ENCODE assay signal across 15 cellular contexts in the genomic region with DNA sequence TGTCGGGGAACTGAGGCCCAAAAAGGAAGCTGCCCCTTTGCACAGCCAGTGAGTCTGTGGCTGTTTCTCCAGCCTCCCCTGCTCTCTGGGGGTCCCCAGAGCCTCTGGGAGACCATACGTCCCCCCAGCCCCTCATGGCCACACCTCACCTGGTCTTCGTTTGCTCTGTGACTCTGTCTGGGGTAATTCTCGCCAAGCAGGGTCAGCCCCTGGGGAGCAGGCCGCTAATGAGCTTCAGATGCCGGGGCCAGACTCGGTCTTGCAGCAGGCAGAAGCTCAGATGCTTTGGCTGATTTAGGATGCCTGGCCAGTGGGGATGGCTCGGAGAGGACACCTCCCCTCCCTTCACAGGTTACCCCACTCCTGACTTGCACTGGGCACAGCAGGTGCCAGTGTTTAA. TPM values are rescaled to one million over a fixed set of nuclear protein-coding genes. Genes with fewer than 3 reads are reported as not detected.
"Had no signal": no experiment of that assay in that cellular context is flagged by ENCODE, and none has a peak within 500 bp of the region (broad histone marks: within the 10 kb centered on the region; RNA-seq: fewer than 3 reads in every experiment).

No MANE protein-coding gene starts in this region.

- H3K27ac Mint-ChIP-seq: activated naive CD4-positive, alpha-beta T cell treated with anti-CD3 and anti-CD28 coated beads, Interleukin-2, amount 50 U/mL, for 24 hours; dendritic cell treated with granulocyte-macrophage colony-stimulating factor and Interleukin-4, amounts not matched to agents 40 ng/mL and 50 ng/mL, for 4 days; stimulated activated effector memory CD8-positive, alpha-beta T cell treated with anti-CD3 and anti-CD28 coated beads, Interleukin-12 subunit alpha, Interleukin-12 subunit beta, amount 100 ng/mL, for 72 hours had no signal

- ATAC-seq: stimulated activated effector memory CD8-positive, alpha-beta T cell treated with anti-CD3 and anti-CD28 coated beads, Interleukin-12 subunit alpha, Interleukin-12 subunit beta, amount 100 ng/mL, for 72 hours; upper lobe of right lung had no signal

- H3K4me3 Mint-ChIP-seq: activated naive CD4-positive, alpha-beta T cell treated with anti-CD3 and anti-CD28 coated beads, Interleukin-2, amount 50 U/mL, for 24 hours; dendritic cell treated with granulocyte-macrophage colony-stimulating factor and Interleukin-4, amounts not matched to agents 40 ng/mL and 50 ng/mL, for 4 days; stimulated activated effector memory CD8-positive, alpha-beta T cell treated with anti-CD3 and anti-CD28 coated beads, Interleukin-12 subunit alpha, Interleukin-12 subunit beta, amount 100 ng/mL, for 72 hours had no signal

- H3K36me3 Mint-ChIP-seq: activated naive CD4-positive, alpha-beta T cell treated with anti-CD3 and anti-CD28 coated beads, Interleukin-2, amount 50 U/mL, for 24 hours had no signal

- H3K27me3 Mint-ChIP-seq: activated naive CD4-positive, alpha-beta T cell treated with anti-CD3 and anti-CD28 coated beads, Interleukin-2, amount 50 U/mL, for 24 hours had no signal

- DNase-seq: activated CD4-positive, alpha-beta T cell treated with anti-CD3 and anti-CD28 coated beads, Interleukin-2, amount 50 U/mL, for 48 hours; activated gamma-delta T cell; effector CD8-positive, alpha-beta T cell; islet precursor cell; small intestine; stimulated activated CD4-positive, alpha-beta T cell treated with anti-CD3 and anti-CD28 coated beads, Interleukin-15, amount 100 ng/mL, for 24 hours; stimulated activated CD4-positive, alpha-beta T cell treated with anti-CD3 and anti-CD28 coated beads, Interleukin-4, amount 100 ng/mL, for 1 hour; T-helper 2 cell; upper lobe of right lung; WERI-Rb-1 had no signal

- H3K9me3 Mint-ChIP-seq: activated naive CD4-positive, alpha-beta T cell treated with anti-CD3 and anti-CD28 coated beads, Interleukin-2, amount 50 U/mL, for 24 hours; dendritic cell treated with granulocyte-macrophage colony-stimulating factor and Interleukin-4, amounts not matched to agents 40 ng/mL and 50 ng/mL, for 4 days; stimulated activated effector memory CD8-positive, alpha-beta T cell treated with anti-CD3 and anti-CD28 coated beads, Interleukin-12 subunit alpha, Interleukin-12 subunit beta, amount 100 ng/mL, for 72 hours had no signal

RNA-seq across cellular contexts. Expression of gene WNT11, which starts 24.1 kb away (rescaled TPM):
- total RNA-seq: bronchial epithelial cell, glomerular endothelial cell had no signal
